In genomic region chr17:81961087-81961514, GRCh38 we compare ENCODE assay signal across 8 cellular contexts. TPM values are rescaled to one million over a fixed set of nuclear protein-coding genes. Genes with fewer than 3 reads are reported as not detected.
DNase-seq lines count a peak whose midpoint lies in the region; ATAC-seq, FAIRE-seq and TF ChIP-seq lines count a peak whose summit lies in the region.

Gene NOTUM, minus strand, starts transcription at chr17:81961187. Its CDS starts 278 bp downstream, at chr17:81960909.

- no peaks in the 10 kb centered on the region for H3K9me3 Mint-ChIP-seq in Caco-2 (ENCODE audit: unreplicated experiment)

- FAIRE-seq in GM12891 (lab: Jason Lieb, UNC): no peak

- H3K4me1 ChIP-seq in Caco-2 (peaks cover 25% of the 10 kb centered on the region), neuronal stem cell (ENCODE audit: control insufficient read depth in 2 of 2, insufficient read depth in 1 of 2, low read depth in 1 of 2, low read length in 2 of 2) (peaks cover 2 to 14% of the 10 kb centered on the region in 2 donors)

- H3K36me3 ChIP-seq in Caco-2 (ENCODE audit: control insufficient read depth, insufficient read depth, low read length): no peaks in the 10 kb centered on the region
- no peaks in the 10 kb centered on the region for H3K36me3 ChIP-seq in neuronal stem cell (replicated peaks in 1 of 2; ENCODE audit: control insufficient read depth in 2 of 2, insufficient read depth in 2 of 2, low read length in 2 of 2)

- peak within 1 kb of the TSS; percentile 98 for H3K23ac ChIP-seq in neuronal stem cell (ENCODE audit: low read depth, low read length, poor library complexity)

- H2AK5ac ChIP-seq in neuronal stem cell (ENCODE audit: low read depth, low read length): peak within 1 kb of the TSS; percentile 95

- peaks cover 6% of the 10 kb centered on the region for H3K36me3 Mint-ChIP-seq in Caco-2 (ENCODE audit: insufficient read depth, unreplicated experiment)

- WGBS in neuronal stem cell (ENCODE audit: extremely low coverage in 2 of 2, insufficient read length in 2 of 2, insufficient replicate concordance in 1 of 2), 2 donors: no CpG with 5 or more reads among the region's 66 CpGs

- H4K8ac ChIP-seq in neuronal stem cell (ENCODE audit: low read depth, low read length): no peak within 1 kb of the TSS

- peaks cover 1% of the 10 kb centered on the region for H3K79me1 ChIP-seq in neuronal stem cell (ENCODE audit: low read depth, low read length)

- H2BK120ac ChIP-seq in neuronal stem cell (ENCODE audit: low read depth, low read length): no peak within 1 kb of the TSS

- peak within 1 kb of the TSS; percentile 90 for H3K18ac ChIP-seq in neuronal stem cell (ENCODE audit: low read length)

- H3K27ac ChIP-seq in neuronal stem cell (replicated peaks; ENCODE audit: low read length): no peak within 1 kb of the TSS

- H3K27me3 ChIP-seq in Caco-2 (replicated peaks; ENCODE audit: control insufficient read depth, insufficient read depth, low read length) (0 out of 2 replicates have a peak, but pooled peaks cover 1% of the 10 kb centered on the region), neuronal stem cell (ENCODE audit: control insufficient read depth in 3 of 3, insufficient read depth in 3 of 3, low read depth in 1 of 3, low read length in 3 of 3) (peaks cover 31 to 87% (median 68%) of the 10 kb centered on the region in 3 experiments)

- peak within 1 kb of the TSS; percentile 88 for H2AFZ ChIP-seq in neuronal stem cell (ENCODE audit: low read length)

- peak within 1 kb of the TSS; percentile 82 for H3K14ac ChIP-seq in neuronal stem cell (ENCODE audit: low read length)

- no peaks in the 10 kb centered on the region for H3K4me1 Mint-ChIP-seq in Caco-2 (ENCODE audit: low read depth, unreplicated experiment)

- DNase-seq in Caco-2 (peak in 1 of 2 experiments; percentile 72), cardiac fibroblast (ENCODE audit: low read depth in 2 of 2) (peak in 1 of 2 donors; percentile 45), neuronal stem cell (ENCODE audit: low spot score) (no peak), GM12891 (ENCODE audit: insufficient read length, low spot score) (no peak), hypothalamus (lab: John Stamatoyannopoulos, UW) (no peak)

- H2BK15ac ChIP-seq in neuronal stem cell (ENCODE audit: low read length): peak within 1 kb of the TSS; percentile 98

- ATAC-seq in GM18520 (IDR thresholded peaks at IDR 0.05; ENCODE audit: unreplicated experiment) (no peak), GM21529 (IDR thresholded peaks at IDR 0.05; ENCODE audit: unreplicated experiment) (no peak)

- no peak within 1 kb of the TSS for H4K91ac ChIP-seq in neuronal stem cell (ENCODE audit: low read depth, low read length, poor library complexity)

- H3K27ac Mint-ChIP-seq in Caco-2 (ENCODE audit: unreplicated experiment): no peak within 1 kb of the TSS

- no TSS peak for BruUV-seq in Caco-2 (replicated peaks; lab: Mats Ljungman, UMichigan)

- TF ChIP-seq POLR2A in GM12891 (IDR thresholded peaks at IDR 0.05; ENCODE audit: low read depth, low read length): no peak

- CTCF ChIA-PET in Caco-2 (lab: Charles Lee): interaction anchor here (0.6 to 2.3 kb wide), 7 partner anchors 25 to 153 kb away, joined by 3 to 92 read pairs (median 3); partner anchors contain the start of genes CENPX, DCXR, LRRC45 and MAFG

- H3K4me3 ChIP-seq in Caco-2 (ENCODE audit: low read depth, low read length): peak within 1 kb of the TSS; percentile 65
- no peak within 1 kb of the TSS for H3K4me3 ChIP-seq in cardiac fibroblast (replicated peaks in 1 of 2; ENCODE audit: low read depth in 2 of 2, low read length in 2 of 2)
- peak within 1 kb of the TSS in 1 of 2 donors; percentile 65 for H3K4me3 ChIP-seq in neuronal stem cell (ENCODE audit: low read length in 2 of 2)

- no peaks in the 10 kb centered on the region for H3K9me3 ChIP-seq in Caco-2
- no peaks in the 10 kb centered on the region for H3K9me3 ChIP-seq in neuronal stem cell (replicated peaks in 1 of 2; ENCODE audit: control insufficient read depth in 2 of 2, insufficient read depth in 1 of 2, low read depth in 1 of 2, low read length in 2 of 2)

- intact Hi-C loops in Caco-2 (cut with micrococcal nuclease; ENCODE audit: unreplicated experiment): loop anchor here (1.0 kb wide), 1 partner anchor 60 kb away; no protein-coding TSS in a partner anchor

- H3K9ac ChIP-seq in neuronal stem cell (ENCODE audit: low read depth, low read length, poor library complexity): no peak within 1 kb of the TSS

- TF ChIP-seq CTCF in Caco-2 (IDR thresholded peaks at IDR 0.05; ENCODE audit: insufficient read depth in 1 of 2, low read depth in 1 of 2, low read length in 1 of 2, severe bottlenecking in 1 of 2, unreplicated experiment in 1 of 2) (peak in 1 of 2 experiments; percentile 24), LNCAP (IDR thresholded peaks at IDR 0.05) (peak; percentile 31), cardiac fibroblast (IDR thresholded peaks at IDR 0.05; ENCODE audit: low read depth, low read length) (peak; percentile 26)

- peak within 1 kb of the TSS; percentile 80 for H3K4me2 ChIP-seq in neuronal stem cell (ENCODE audit: insufficient read depth, low read length, poor library complexity, severe bottlenecking)

- H3K4ac ChIP-seq in neuronal stem cell (ENCODE audit: low read length): no peak within 1 kb of the TSS

- H2BK12ac ChIP-seq in neuronal stem cell (ENCODE audit: low read length): peak within 1 kb of the TSS; percentile 94

- POLR2A ChIA-PET in Caco-2 (lab: Charles Lee): interaction anchor here (2.6 kb wide), 1 partner anchor 76 kb away, joined by 7 read pairs; the partner anchor contains the start of gene DCXR

- no peaks in the 10 kb centered on the region for H3K27me3 Mint-ChIP-seq in Caco-2 (ENCODE audit: insufficient read depth, unreplicated experiment)

- H3K4me3 Mint-ChIP-seq in Caco-2 (ENCODE audit: unreplicated experiment): peak within 1 kb of the TSS; percentile 70

- H2BK5ac ChIP-seq in neuronal stem cell (ENCODE audit: low read length): peak within 1 kb of the TSS; percentile 39

TF ChIP-seq in GM12891, 5 proteins besides CTCF, POLR2A, EP300 and RAD21:
- TF ChIP-seq SPI1 (IDR thresholded peaks at IDR 0.05; ENCODE audit: low read depth, low read length) (no peak), PAX5 (IDR thresholded peaks at IDR 0.05; ENCODE audit: insufficient read depth, low read length, severe bottlenecking) (no peak), POLR2AphosphoS5 (IDR thresholded peaks at IDR 0.05; ENCODE audit: low read depth, low read length) (no peak)
TF ChIP-seq in GM12891: peak in this region for 0.

RNA-seq across cellular contexts. Expression of gene NOTUM, which starts in this region (rescaled TPM):
- 11.1 and 13.0 TPM in 2 replicates for total RNA-seq in Caco-2 (2022)
- 0.33 TPM for polyA plus RNA-seq in neuronal stem cell (2013, experiment 1 of 2)
- polyA plus RNA-seq in neuronal stem cell (2013, experiment 2 of 2): 0.30 TPM
- 0.04 TPM for polyA plus RNA-seq in GM12891 (2012; ENCODE audit: low read depth, missing spikeins)
